1 cellular context compared by ENCODE assay signal in the genomic region with DNA sequence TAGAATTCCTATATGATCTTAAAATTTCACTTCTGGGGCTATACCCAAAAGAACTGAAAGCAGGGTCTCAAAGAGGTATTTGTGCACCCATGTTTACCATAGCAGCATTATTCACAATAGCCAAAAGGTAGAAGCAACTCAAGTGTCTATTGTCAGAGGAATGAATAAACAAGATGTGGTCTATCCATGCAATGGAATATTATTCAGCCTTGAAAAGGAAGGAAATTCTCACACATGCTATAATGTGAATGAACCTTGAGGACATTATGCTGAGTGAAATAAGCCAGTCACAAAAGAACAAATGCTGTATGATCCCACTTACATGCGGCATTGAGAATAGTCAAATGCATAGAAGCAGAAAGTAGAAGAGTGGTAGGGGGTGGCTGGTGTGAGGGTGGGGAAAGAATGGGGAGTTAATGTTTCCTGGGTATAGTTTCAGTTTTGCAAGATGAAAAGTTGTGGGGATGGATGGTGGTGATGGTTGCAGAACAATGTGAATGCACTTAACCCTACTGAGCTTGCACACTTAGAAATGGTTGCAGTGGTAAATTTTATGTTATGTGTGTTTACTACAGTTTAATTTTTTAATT.
TF ChIP-seq lines count a peak whose summit lies in the region.

No MANE protein-coding gene starts in this region.

TF ChIP-seq in HEK293, 187 proteins besides CTCF, POLR2A, EP300 and RAD21:
- TF ChIP-seq ZNF146 (tag by site-specific recombination; IDR thresholded peaks at IDR 0.05) (peak; percentile 97), YY2 (tag by site-specific recombination; IDR thresholded peaks at IDR 0.05) (no peak)
